In the genomic region with DNA sequence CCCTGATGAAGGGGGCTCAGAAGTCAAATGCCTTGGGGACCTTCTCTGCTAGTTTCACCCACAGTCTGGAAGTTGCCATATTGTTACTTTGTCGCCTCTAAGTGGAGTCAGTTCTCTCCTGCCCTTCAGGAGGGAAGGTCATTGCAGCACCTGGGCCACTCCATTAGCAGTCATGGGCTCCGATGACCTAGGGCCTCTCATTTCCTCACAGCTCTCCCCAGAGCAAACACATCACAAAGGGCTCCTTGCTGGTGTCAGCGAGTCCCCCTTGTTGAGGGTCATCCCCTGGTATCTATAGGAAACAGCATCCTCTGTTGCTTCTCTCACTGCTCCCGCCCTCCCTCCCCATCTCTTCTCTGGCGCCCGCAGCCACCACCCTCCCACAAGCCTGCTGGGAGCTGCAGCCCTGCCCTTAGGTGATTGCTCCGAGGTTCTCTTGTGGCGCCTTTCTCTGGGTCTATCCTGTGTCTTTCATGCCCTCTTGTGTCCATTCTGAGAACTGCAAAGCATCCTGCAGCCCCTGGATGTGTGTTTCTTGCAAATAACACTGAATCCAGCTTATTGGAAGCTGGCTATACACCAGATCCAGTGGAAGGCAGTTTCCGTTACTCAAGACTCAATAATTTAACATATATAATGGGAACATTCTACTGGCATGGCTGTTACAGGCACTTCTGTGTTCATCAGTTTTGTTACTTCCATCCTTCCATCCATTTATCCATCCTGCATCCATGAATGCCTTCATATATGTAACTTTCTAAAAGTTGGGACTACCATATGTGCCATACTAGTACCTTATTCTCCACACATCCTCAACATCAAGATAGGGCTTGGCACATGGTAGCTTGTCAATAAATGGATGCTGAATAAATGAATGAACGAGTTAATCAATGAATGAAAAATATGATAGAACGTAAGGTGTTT, we compare ENCODE assay signal across 8 cellular contexts. TPM values are rescaled to one million over a fixed set of nuclear protein-coding genes. Genes with fewer than 3 reads are reported as not detected.
DNase-seq lines count a peak whose midpoint lies in the region; ATAC-seq, FAIRE-seq and TF ChIP-seq lines count a peak whose summit lies in the region.

No MANE protein-coding gene starts in this region.

- no peaks in the 10 kb centered on the region for H3K27me3 ChIP-seq in small intestine (ENCODE audit: control insufficient read depth in 2 of 2, insufficient read depth in 2 of 2, low read length in 2 of 2)

- FAIRE-seq in GM18507 (lab: Jason Lieb, UNC) (peak; percentile 21), small intestine (lab: Jason Lieb, UNC) (no peak)

- WGBS in small intestine, 3 donors = 28 to 31% (median 29%) methylated on average over 10 to 11 of the region's 11 CpGs

- H3K4me3 ChIP-seq in AG04449 (ENCODE audit: low read depth, low read length) (no peak overlapping the region), small intestine (ENCODE audit: low read depth in 1 of 2, low read length in 2 of 2) (no peak overlapping the region)

- peak; percentile 97 for ATAC-seq in SK-N-SH treated with all-trans-retinoic acid at 6 μM for 48 hours
- ATAC-seq in GM19463 (IDR thresholded peaks at IDR 0.05; ENCODE audit: unreplicated experiment) = no peak

- POLR2A ChIA-PET in AG04449 (lab: Yijun Ruan, JAX) = no interaction called here

- DNase-seq in AG04449 (ENCODE audit: low read depth, low spot score) = peak; percentile 7
- peak; percentile 40 for DNase-seq in GM18507 (ENCODE audit: extremely low spot score, insufficient read length, low read depth)
- peak; percentile 48 for DNase-seq in NCI-H1105 (lab: John Stamatoyannopoulos, UW)
- DNase-seq in astrocyte of the hippocampus (ENCODE audit: low read depth, low spot score) = peak; percentile 80
- DNase-seq in hypothalamus (lab: John Stamatoyannopoulos, UW) = peak in 38 of 51 donors; percentile 1 to 68 (median 26)
- peak; percentile 74 for DNase-seq in small intestine

- no peak overlapping the region for H3K27ac ChIP-seq in small intestine (ENCODE audit: low read depth in 1 of 2, low read length in 1 of 2)

- CTCF ChIA-PET in AG04449 (lab: Yijun Ruan, JAX) = interaction anchor here (0.7 to 8.5 kb wide), 10 partner anchors 11 to 826 kb away, joined by 3 to 334 read pairs (median 5); no protein-coding TSS in a partner anchor

- no peaks in the 10 kb centered on the region for H3K36me3 ChIP-seq in small intestine (ENCODE audit: control insufficient read depth in 2 of 2, insufficient read depth in 2 of 2, low read length in 2 of 2)

- H3K4me1 ChIP-seq in small intestine (ENCODE audit: control insufficient read depth in 2 of 2, insufficient read depth in 1 of 2, low read depth in 1 of 2, low read length in 1 of 2) = peaks cover 0 to 5% of the 10 kb centered on the region in 2 donors

- TF ChIP-seq CTCF in AG04449 (IDR thresholded peaks at IDR 0.05; ENCODE audit: insufficient read depth, low read length, missing control alignments) = peak; percentile 72

- H3K9me3 ChIP-seq in small intestine (ENCODE audit: control insufficient read depth, low read depth) = no peaks in the 10 kb centered on the region

TF ChIP-seq in SK-N-SH treated with all-trans-retinoic acid at 6 μM for 48 hours, 23 proteins besides CTCF, POLR2A, EP300 and RAD21:
- TF ChIP-seq OSR1 (CRISPR knock-in tag; IDR thresholded peaks at IDR 0.05) = no peak
- TF ChIP-seq ZC3H10 (CRISPR knock-in tag; IDR thresholded peaks at IDR 0.05) = no peak
- TF ChIP-seq, protein P1, sequence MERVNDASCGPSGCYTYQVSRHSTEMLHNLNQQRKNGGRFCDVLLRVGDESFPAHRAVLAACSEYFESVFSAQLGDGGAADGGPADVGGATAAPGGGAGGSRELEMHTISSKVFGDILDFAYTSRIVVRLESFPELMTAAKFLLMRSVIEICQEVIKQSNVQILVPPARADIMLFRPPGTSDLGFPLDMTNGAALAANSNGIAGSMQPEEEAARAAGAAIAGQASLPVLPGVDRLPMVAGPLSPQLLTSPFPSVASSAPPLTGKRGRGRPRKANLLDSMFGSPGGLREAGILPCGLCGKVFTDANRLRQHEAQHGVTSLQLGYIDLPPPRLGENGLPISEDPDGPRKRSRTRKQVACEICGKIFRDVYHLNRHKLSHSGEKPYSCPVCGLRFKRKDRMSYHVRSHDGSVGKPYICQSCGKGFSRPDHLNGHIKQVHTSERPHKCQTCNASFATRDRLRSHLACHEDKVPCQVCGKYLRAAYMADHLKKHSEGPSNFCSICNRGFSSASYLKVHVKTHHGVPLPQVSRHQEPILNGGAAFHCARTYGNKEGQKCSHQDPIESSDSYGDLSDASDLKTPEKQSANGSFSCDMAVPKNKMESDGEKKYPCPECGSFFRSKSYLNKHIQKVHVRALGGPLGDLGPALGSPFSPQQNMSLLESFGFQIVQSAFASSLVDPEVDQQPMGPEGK (CRISPR knock-in tag; IDR thresholded peaks at IDR 0.05; ENCODE audit: borderline replicate concordance) = no peak
- no peak for TF ChIP-seq CSDC2 (CRISPR knock-in tag; IDR thresholded peaks at IDR 0.05)
- no peak for TF ChIP-seq ZNF70 (CRISPR knock-in tag; IDR thresholded peaks at IDR 0.05)
- no peak for TF ChIP-seq ESRRG (CRISPR knock-in tag; IDR thresholded peaks at IDR 0.05)
- TF ChIP-seq, protein P2, sequence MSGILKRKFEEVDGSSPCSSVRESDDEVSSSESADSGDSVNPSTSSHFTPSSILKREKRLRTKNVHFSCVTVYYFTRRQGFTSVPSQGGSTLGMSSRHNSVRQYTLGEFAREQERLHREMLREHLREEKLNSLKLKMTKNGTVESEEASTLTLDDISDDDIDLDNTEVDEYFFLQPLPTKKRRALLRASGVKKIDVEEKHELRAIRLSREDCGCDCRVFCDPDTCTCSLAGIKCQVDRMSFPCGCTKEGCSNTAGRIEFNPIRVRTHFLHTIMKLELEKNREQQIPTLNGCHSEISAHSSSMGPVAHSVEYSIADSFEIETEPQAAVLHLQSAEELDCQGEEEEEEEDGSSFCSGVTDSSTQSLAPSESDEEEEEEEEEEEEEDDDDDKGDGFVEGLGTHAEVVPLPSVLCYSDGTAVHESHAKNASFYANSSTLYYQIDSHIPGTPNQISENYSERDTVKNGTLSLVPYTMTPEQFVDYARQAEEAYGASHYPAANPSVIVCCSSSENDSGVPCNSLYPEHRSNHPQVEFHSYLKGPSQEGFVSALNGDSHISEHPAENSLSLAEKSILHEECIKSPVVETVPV (CRISPR knock-in tag; IDR thresholded peaks at IDR 0.05) = no peak
- no peak for TF ChIP-seq ARNTL (CRISPR knock-in tag; IDR thresholded peaks at IDR 0.05; ENCODE audit: borderline replicate concordance, low read depth)
- TF ChIP-seq ZNF565 (CRISPR knock-in tag; conservative IDR thresholded peaks at IDR 0.05; ENCODE audit: low read depth) = no peak
- TF ChIP-seq, protein P3, sequence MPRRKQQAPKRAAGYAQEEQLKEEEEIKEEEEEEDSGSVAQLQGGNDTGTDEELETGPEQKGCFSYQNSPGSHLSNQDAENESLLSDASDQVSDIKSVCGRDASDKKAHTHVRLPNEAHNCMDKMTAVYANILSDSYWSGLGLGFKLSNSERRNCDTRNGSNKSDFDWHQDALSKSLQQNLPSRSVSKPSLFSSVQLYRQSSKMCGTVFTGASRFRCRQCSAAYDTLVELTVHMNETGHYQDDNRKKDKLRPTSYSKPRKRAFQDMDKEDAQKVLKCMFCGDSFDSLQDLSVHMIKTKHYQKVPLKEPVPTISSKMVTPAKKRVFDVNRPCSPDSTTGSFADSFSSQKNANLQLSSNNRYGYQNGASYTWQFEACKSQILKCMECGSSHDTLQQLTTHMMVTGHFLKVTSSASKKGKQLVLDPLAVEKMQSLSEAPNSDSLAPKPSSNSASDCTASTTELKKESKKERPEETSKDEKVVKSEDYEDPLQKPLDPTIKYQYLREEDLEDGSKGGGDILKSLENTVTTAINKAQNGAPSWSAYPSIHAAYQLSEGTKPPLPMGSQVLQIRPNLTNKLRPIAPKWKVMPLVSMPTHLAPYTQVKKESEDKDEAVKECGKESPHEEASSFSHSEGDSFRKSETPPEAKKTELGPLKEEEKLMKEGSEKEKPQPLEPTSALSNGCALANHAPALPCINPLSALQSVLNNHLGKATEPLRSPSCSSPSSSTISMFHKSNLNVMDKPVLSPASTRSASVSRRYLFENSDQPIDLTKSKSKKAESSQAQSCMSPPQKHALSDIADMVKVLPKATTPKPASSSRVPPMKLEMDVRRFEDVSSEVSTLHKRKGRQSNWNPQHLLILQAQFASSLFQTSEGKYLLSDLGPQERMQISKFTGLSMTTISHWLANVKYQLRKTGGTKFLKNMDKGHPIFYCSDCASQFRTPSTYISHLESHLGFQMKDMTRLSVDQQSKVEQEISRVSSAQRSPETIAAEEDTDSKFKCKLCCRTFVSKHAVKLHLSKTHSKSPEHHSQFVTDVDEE (CRISPR knock-in tag; IDR thresholded peaks at IDR 0.05) = no peak
- no peak for TF ChIP-seq ISL1 (CRISPR knock-in tag; IDR thresholded peaks at IDR 0.05)
- TF ChIP-seq ZFP3 (CRISPR knock-in tag; IDR thresholded peaks at IDR 0.05) = no peak
- TF ChIP-seq PPARA (CRISPR knock-in tag; IDR thresholded peaks at IDR 0.05; ENCODE audit: borderline replicate concordance) = no peak
- no peak for TF ChIP-seq SNAI2 (CRISPR knock-in tag; IDR thresholded peaks at IDR 0.05)
- no peak for TF ChIP-seq TCF4 (CRISPR knock-in tag; IDR thresholded peaks at IDR 0.05; ENCODE audit: borderline replicate concordance)
- TF ChIP-seq, protein P4, sequence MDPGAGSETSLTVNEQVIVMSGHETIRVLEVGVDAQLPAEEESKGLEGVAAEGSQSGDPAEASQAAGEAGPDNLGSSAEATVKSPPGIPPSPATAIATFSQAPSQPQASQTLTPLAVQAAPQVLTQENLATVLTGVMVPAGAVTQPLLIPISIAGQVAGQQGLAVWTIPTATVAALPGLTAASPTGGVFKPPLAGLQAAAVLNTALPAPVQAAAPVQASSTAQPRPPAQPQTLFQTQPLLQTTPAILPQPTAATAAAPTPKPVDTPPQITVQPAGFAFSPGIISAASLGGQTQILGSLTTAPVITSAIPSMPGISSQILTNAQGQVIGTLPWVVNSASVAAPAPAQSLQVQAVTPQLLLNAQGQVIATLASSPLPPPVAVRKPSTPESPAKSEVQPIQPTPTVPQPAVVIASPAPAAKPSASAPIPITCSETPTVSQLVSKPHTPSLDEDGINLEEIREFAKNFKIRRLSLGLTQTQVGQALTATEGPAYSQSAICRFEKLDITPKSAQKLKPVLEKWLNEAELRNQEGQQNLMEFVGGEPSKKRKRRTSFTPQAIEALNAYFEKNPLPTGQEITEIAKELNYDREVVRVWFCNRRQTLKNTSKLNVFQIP (CRISPR knock-in tag; IDR thresholded peaks at IDR 0.05; ENCODE audit: borderline replicate concordance, low read depth) = no peak
- TF ChIP-seq ZNF8 (CRISPR knock-in tag; IDR thresholded peaks at IDR 0.05) = no peak
- TF ChIP-seq ZFP30 (CRISPR knock-in tag; IDR thresholded peaks at IDR 0.05) = no peak

RNA-seq across cellular contexts. Expression of a gene that starts 21.2 kb away (rescaled TPM):
- polyA plus RNA-seq in small intestine = under 1 TPM in 1 of 3 donors, not detected in 2; 0.19 TPM

RNA-seq across cellular contexts. Expression of a gene that starts 26.0 kb away (rescaled TPM):
- under 1 TPM in 2 of 3 donors, not detected in 1; 0.81 to 0.97 TPM for polyA plus RNA-seq in small intestine

RNA-seq across cellular contexts. Expression of a gene that starts 30.9 kb away (rescaled TPM):
- under 1 TPM in 1 of 3 donors, not detected in 2; 0.03 TPM for polyA plus RNA-seq in small intestine

RNA-seq across cellular contexts. Expression of a gene that starts 56.1 kb away (rescaled TPM):
- 10 to 100 TPM in 2 of 3 donors, 1 to 10 TPM in 1; 8.4 to 34.4 (median 11.2) TPM for polyA plus RNA-seq in small intestine

Comparison
In these comparisons a context has a peak if more than half of its experiments do, and no peak if none do; other contexts are left out.
1. DNase-seq: peak in every context shown above with its lines; median percentile 80 in astrocyte of the hippocampus; 74 in small intestine; 48 in NCI-H1105; 40 in GM18507; 26 in hypothalamus; 7 in AG04449.